In genomic region chrX:68504237-68504636, GRCh38 we compare ENCODE assay signal across 10 cellular contexts. TPM values are rescaled to one million over a fixed set of nuclear protein-coding genes. Genes with fewer than 3 reads are reported as not detected.
A peak's percentile ranks its signal among the peaks of the same experiment; 100 is the strongest.
DNase-seq lines count a peak whose midpoint lies in the region; ATAC-seq and TF ChIP-seq lines count a peak whose summit lies in the region.
"Had no signal": no experiment of that assay in that cellular context is flagged by ENCODE, and none has a peak within 500 bp of the region (broad histone marks: within the 10 kb centered on the region; RNA-seq: fewer than 3 reads in every experiment).

No MANE protein-coding gene starts in this region.

- peaks cover 11 to 20% of the 10 kb centered on the region in 2 donors for H3K36me3 Mint-ChIP-seq in activated T-cell treated with anti-CD3 and anti-CD28 coated beads, Interleukin-2, amount 50 U/mL, for 72 hours (ENCODE audit: insufficient read depth in 2 of 2)
- peaks cover 0 to 24% (median 0%) of the 10 kb centered on the region in 3 donors for H3K36me3 Mint-ChIP-seq in naive thymus-derived CD8-positive, alpha-beta T cell

- H3K9ac ChIP-seq in MM.1S (ENCODE audit: low read length), result no peak overlapping the region

- no peak for TF ChIP-seq CTCF in MM.1S (IDR thresholded peaks at IDR 0.05; ENCODE audit: low read length)
- no peak for TF ChIP-seq CTCF in GM20000 (IDR thresholded peaks at IDR 0.05; ENCODE audit: extremely low read depth, missing control alignments)

- no peaks in the 10 kb centered on the region for H3K36me3 ChIP-seq in MM.1S (replicated peaks; ENCODE audit: insufficient read depth, low read length)

- peaks cover 15% of the 10 kb centered on the region for H3K27me3 Mint-ChIP-seq in activated T-cell treated with anti-CD3 and anti-CD28 coated beads, Interleukin-2, amount 50 U/mL, for 72 hours (ENCODE audit: low read depth)
- no peaks in the 10 kb centered on the region for H3K27me3 Mint-ChIP-seq in naive thymus-derived CD8-positive, alpha-beta T cell
- H3K27me3 Mint-ChIP-seq: progenitor cell of endocrine pancreas had no signal

- H3K9me3 ChIP-seq in MM.1S (replicated peaks; ENCODE audit: insufficient read depth, low read length), result no peaks in the 10 kb centered on the region

- H3K4me2 ChIP-seq in MM.1S (ENCODE audit: low read depth, low read length), result no peak overlapping the region

- H3K79me2 ChIP-seq in MM.1S (ENCODE audit: low read length), result peaks cover 47% of the 10 kb centered on the region

- H3K27ac ChIP-seq in MM.1S (ENCODE audit: low read length), result no peak overlapping the region

- no peaks in the 10 kb centered on the region for H4K20me1 ChIP-seq in MM.1S (ENCODE audit: insufficient read depth, low read length)

- H2AFZ ChIP-seq in MM.1S (ENCODE audit: low read length), result no peak overlapping the region

- ATAC-seq in HG03439 (IDR thresholded peaks at IDR 0.05; ENCODE audit: unreplicated experiment), result peak; percentile 68
- ATAC-seq in activated T-cell treated with anti-CD3 and anti-CD28 coated beads, Interleukin-2, amount 50 U/mL, for 72 hours (replicated peaks in 1 of 2), result peak; percentile 94
- peak; percentile 30 to 52 for ATAC-seq in naive thymus-derived CD8-positive, alpha-beta T cell

- no peak overlapping the region for H3K4me3 ChIP-seq in MM.1S (ENCODE audit: low read length)

- H3K4me3 Mint-ChIP-seq in activated T-cell treated with anti-CD3 and anti-CD28 coated beads, Interleukin-2, amount 50 U/mL, for 72 hours, result peak overlapping the region; percentile 72 to 79
- peak overlapping the region in 1 of 10 donors; percentile 3 for H3K4me3 Mint-ChIP-seq in naive thymus-derived CD8-positive, alpha-beta T cell

- H3K9me3 Mint-ChIP-seq in activated T-cell treated with anti-CD3 and anti-CD28 coated beads, Interleukin-2, amount 50 U/mL, for 72 hours, result no peaks in the 10 kb centered on the region
- H3K9me3 Mint-ChIP-seq in naive thymus-derived CD8-positive, alpha-beta T cell, result no peaks in the 10 kb centered on the region

- peaks cover 67% of the 10 kb centered on the region for H3K4me1 Mint-ChIP-seq in activated T-cell treated with anti-CD3 and anti-CD28 coated beads, Interleukin-2, amount 50 U/mL, for 72 hours (ENCODE audit: low read depth)
- peaks cover 16 to 81% (median 67%) of the 10 kb centered on the region in 4 donors for H3K4me1 Mint-ChIP-seq in naive thymus-derived CD8-positive, alpha-beta T cell

- H3K27ac Mint-ChIP-seq in activated T-cell treated with anti-CD3 and anti-CD28 coated beads, Interleukin-2, amount 50 U/mL, for 72 hours, result peak overlapping the region; percentile 93
- H3K27ac Mint-ChIP-seq in naive thymus-derived CD8-positive, alpha-beta T cell, result peak overlapping the region in 7 of 10 donors; percentile 18 to 80 (median 60)
- H3K27ac Mint-ChIP-seq: progenitor cell of endocrine pancreas had no signal

- no peaks in the 10 kb centered on the region for H3K27me3 ChIP-seq in MM.1S (replicated peaks; ENCODE audit: insufficient read depth, low read length)

- H3K4me1 ChIP-seq in MM.1S (ENCODE audit: low read length), result no peaks in the 10 kb centered on the region

- POLR2A ChIA-PET in naive thymus-derived CD8-positive, alpha-beta T cell (lab: Charles Lee), result no interaction called here

- H3K9me2 ChIP-seq in MM.1S (replicated peaks; ENCODE audit: insufficient read depth, low read length), result no peaks in the 10 kb centered on the region

- DNase-seq in EH (ENCODE audit: low read depth), result peak; percentile 38
- DNase-seq in activated T-cell treated with anti-CD3 and anti-CD28 coated beads, Interleukin-2, amount 50 U/mL, for 72 hours, result peak; percentile 74 to 81
- no peak for DNase-seq in naive thymus-derived CD8-positive, alpha-beta T cell
- no peak for DNase-seq in MM.1S
- no peak for DNase-seq in cerebellar cortex (ENCODE audit: low spot score)
- no peak for DNase-seq in hypothalamus (lab: John Stamatoyannopoulos, UW)
- DNase-seq in GM20000 (ENCODE audit: low spot score), result no peak
- DNase-seq: MV-4-11 had no signal

- H3F3A ChIP-seq in MM.1S (ENCODE audit: insufficient read depth, low read length), result no peaks in the 10 kb centered on the region

RNA-seq across cellular contexts. Expression of gene YIPF6, which starts 5.4 kb away (rescaled TPM):
- total RNA-seq in activated T-cell treated with anti-CD3 and anti-CD28 coated beads, Interleukin-2, amount 50 U/mL, for 72 hours, result 10 to 100 TPM; 26.4 to 31.5 TPM
- total RNA-seq in naive thymus-derived CD8-positive, alpha-beta T cell, result 10 to 100 TPM; 10.6 to 13.3 TPM
- polyA plus RNA-seq in naive thymus-derived CD8-positive, alpha-beta T cell, result 10 to 100 TPM; 13.6 to 21.2 (median 14.8) TPM

Comparison
In these comparisons a context has a peak if more than half of its experiments do, and no peak if none do; other contexts are left out.
1. DNase-seq: peak in EH (single experiment) and activated T-cell treated with anti-CD3 and anti-CD28 coated beads, Interleukin-2, amount 50 U/mL, for 72 hours (2 of 2); none in naive thymus-derived CD8-positive, alpha-beta T cell (0 of 10), MM.1S (single experiment), cerebellar cortex (single experiment), hypothalamus (0 of 51) and GM20000 (single experiment).
2. ATAC-seq: peak in every context shown above with its lines; median percentile 94 in activated T-cell treated with anti-CD3 and anti-CD28 coated beads, Interleukin-2, amount 50 U/mL, for 72 hours; 68 in HG03439; 41 in naive thymus-derived CD8-positive, alpha-beta T cell.